ENCODE assay signal across 24 cellular contexts in the genomic region with DNA sequence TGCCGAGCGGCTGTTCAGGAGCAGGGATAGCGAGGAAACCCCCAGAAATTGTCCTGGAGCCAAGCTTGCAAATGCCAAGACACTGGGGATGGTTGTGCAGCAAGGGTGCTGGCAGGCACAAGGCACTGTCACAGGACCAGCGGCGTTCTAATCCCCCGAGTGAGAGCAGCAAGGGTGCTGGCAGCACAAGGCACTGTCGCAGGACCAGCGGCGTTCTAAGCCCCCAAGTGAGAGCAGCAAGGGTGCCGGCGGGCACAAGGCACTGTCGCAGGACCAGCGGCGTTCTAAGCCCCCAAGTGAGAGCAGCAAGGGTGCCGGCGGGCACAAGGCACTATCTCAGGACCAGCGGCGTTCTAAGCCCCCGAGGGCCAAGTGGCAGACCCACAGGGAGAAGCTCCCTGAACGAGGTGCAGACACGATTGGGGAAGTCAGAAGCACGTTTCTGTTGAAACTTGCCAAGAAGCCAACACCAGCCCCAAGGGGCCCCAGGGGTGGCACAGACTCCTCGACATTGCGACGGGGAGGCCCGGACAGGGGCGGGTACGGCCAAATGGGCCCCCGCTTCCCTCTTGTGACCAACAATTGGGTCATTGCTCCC. TPM values are rescaled to one million over a fixed set of nuclear protein-coding genes. Genes with fewer than 3 reads are reported as not detected.
DNase-seq lines count a peak whose midpoint lies in the region; ATAC-seq and TF ChIP-seq lines count a peak whose summit lies in the region.
"Had no signal": no experiment of that assay in that cellular context is flagged by ENCODE, and none has a peak within 500 bp of the region (broad histone marks: within the 10 kb centered on the region; RNA-seq: fewer than 3 reads in every experiment).

No MANE protein-coding gene starts in this region.

- H3K27me3 Mint-ChIP-seq in endodermal cell (ENCODE audit: insufficient read depth): peaks cover 4% of the 10 kb centered on the region
- H3K27me3 Mint-ChIP-seq in type B pancreatic cell: peaks cover 16% of the 10 kb centered on the region

- DNase-seq in Kasumi-1 (lab: John Stamatoyannopoulos, UW) (peak; percentile 13), endodermal cell (peak; percentile 20), psoas muscle (peak in 1 of 2 donors; percentile 60), type B pancreatic cell (ENCODE audit: extremely low spot score, unreplicated experiment) (no peak), NCI-H2081 treated with DMSO at 0.1 percent for 48 hours (lab: John Stamatoyannopoulos, UW) (no peak), ACHN (no peak)
- DNase-seq: activated CD4-positive, CD25-positive, alpha-beta regulatory T cell; activated CD8-positive, alpha-beta T cell treated with anti-CD3 and anti-CD28 coated beads, Interleukin-2, amount 10 ng/mL, durations not matched to agents 7 days and 5 days; activated naive CD4-positive, alpha-beta T cell treated with anti-CD3 and anti-CD28 coated beads, Interleukin-2, amount 10 ng/mL, durations not matched to agents 7 days and 5 days; activated T-cell treated with anti-CD3 and anti-CD28 coated beads, Interleukin-2, amount 50 U/mL, for 48 hours; CD4-positive, alpha-beta memory T cell; erythroblast; foreskin melanocyte; left cardiac atrium; NCI-H1694; NCI-H748 treated with DMSO at 0.1 percent for 48 hours; PC-3 had no signal

- no peak overlapping the region for H3K9ac ChIP-seq in BLaER1
- H3K9ac ChIP-seq in endodermal cell (ENCODE audit: extremely low read depth, low read length, poor library complexity, severe bottlenecking): no peak overlapping the region
- H3K9ac ChIP-seq: GM23248 had no signal

- TF ChIP-seq CTCF in endodermal cell (conservative IDR thresholded peaks at IDR 0.05) (no peak), psoas muscle (IDR thresholded peaks at IDR 0.05) (no peak), type B pancreatic cell (conservative IDR thresholded peaks at IDR 0.05) (no peak)

- H3K4me3 Mint-ChIP-seq in endodermal cell: no peak overlapping the region
- no peak overlapping the region for H3K4me3 Mint-ChIP-seq in type B pancreatic cell
- H3K4me3 Mint-ChIP-seq: activated CD8-positive, alpha-beta T cell treated with anti-CD3 and anti-CD28 coated beads, Interleukin-2, amount 10 ng/mL, durations not matched to agents 7 days and 5 days; activated naive CD4-positive, alpha-beta T cell treated with anti-CD3 and anti-CD28 coated beads, Interleukin-2, amount 10 ng/mL, durations not matched to agents 7 days and 5 days; CD4-positive, alpha-beta memory T cell; neural crest cell; T-helper 2 cell treated with Interferon-gamma antibody and Interleukin-4, amounts not matched to agents 5 μg/mL and 100 μg/mL, for 36 hours had no signal

- peak overlapping the region; percentile 82 for H3K4me2 ChIP-seq in BLaER1

- H3K4me3 ChIP-seq in BLaER1: no peak overlapping the region
- H3K4me3 ChIP-seq in endodermal cell (ENCODE audit: low read length): no peak overlapping the region
- peak overlapping the region; percentile 18 for H3K4me3 ChIP-seq in psoas muscle
- H3K4me3 ChIP-seq: cardiac muscle cell, GM23248, prostate gland had no signal

- H3K27me3 ChIP-seq in BLaER1 (peaks cover 26% of the 10 kb centered on the region), endodermal cell (ENCODE audit: control insufficient read depth, insufficient read depth, low read length, poor library complexity, severe bottlenecking) (peaks cover 10% of the 10 kb centered on the region), psoas muscle (ENCODE audit: insufficient read depth in 3 of 3, low read length in 2 of 3) (no peaks in the 10 kb centered on the region)
- H3K27me3 ChIP-seq: cardiac muscle cell had no signal

- H3K9me3 ChIP-seq in BLaER1 (no peaks in the 10 kb centered on the region), endodermal cell (ENCODE audit: control insufficient read depth, low read length) (no peaks in the 10 kb centered on the region), psoas muscle (no peaks in the 10 kb centered on the region)
- H3K9me3 ChIP-seq: prostate gland had no signal

- no peaks in the 10 kb centered on the region for H3K4me1 Mint-ChIP-seq in endodermal cell
- peaks cover 12% of the 10 kb centered on the region for H3K4me1 Mint-ChIP-seq in type B pancreatic cell (ENCODE audit: unreplicated experiment)
- H3K4me1 Mint-ChIP-seq: activated naive CD4-positive, alpha-beta T cell treated with anti-CD3 and anti-CD28 coated beads, Interleukin-2, amount 10 ng/mL, durations not matched to agents 7 days and 5 days; CD4-positive, alpha-beta memory T cell had no signal

- no peaks in the 10 kb centered on the region for H3K36me3 ChIP-seq in BLaER1
- no peaks in the 10 kb centered on the region for H3K36me3 ChIP-seq in endodermal cell (ENCODE audit: control insufficient read depth, insufficient read depth, low read length)
- H3K36me3 ChIP-seq in psoas muscle (ENCODE audit: insufficient read depth in 1 of 2, low read depth in 1 of 2): no peaks in the 10 kb centered on the region
- H3K36me3 ChIP-seq: cardiac muscle cell, prostate gland had no signal

- 0 out of 2 replicates have a peak, but pooled peaks cover 6% of the 10 kb centered on the region for H4K20me1 ChIP-seq in BLaER1

- H3K36me3 Mint-ChIP-seq in endodermal cell (ENCODE audit: low read depth) (no peaks in the 10 kb centered on the region), type B pancreatic cell (no peaks in the 10 kb centered on the region)
- H3K36me3 Mint-ChIP-seq: activated naive CD4-positive, alpha-beta T cell treated with anti-CD3 and anti-CD28 coated beads, Interleukin-2, amount 10 ng/mL, durations not matched to agents 7 days and 5 days; CD4-positive, alpha-beta memory T cell had no signal

- WGBS in endodermal cell (ENCODE audit: insufficient coverage in 1 of 2, insufficient read length in 1 of 2), 2 experiments: 92 to 93% methylated on average over 15 to 29 of the region's 29 CpGs
- 54 to 69% (median 56%) methylated on average over 29 of the region's 29 CpGs for WGBS in psoas muscle, 3 donors

- no peak overlapping the region for H3K27ac Mint-ChIP-seq in endodermal cell
- H3K27ac Mint-ChIP-seq in type B pancreatic cell: no peak overlapping the region
- H3K27ac Mint-ChIP-seq: activated CD8-positive, alpha-beta T cell treated with anti-CD3 and anti-CD28 coated beads, Interleukin-2, amount 10 ng/mL, durations not matched to agents 7 days and 5 days; activated naive CD4-positive, alpha-beta T cell treated with anti-CD3 and anti-CD28 coated beads, Interleukin-2, amount 10 ng/mL, durations not matched to agents 7 days and 5 days; CD4-positive, alpha-beta memory T cell; T-helper 2 cell treated with Interferon-gamma antibody and Interleukin-4, amounts not matched to agents 5 μg/mL and 100 μg/mL, for 36 hours had no signal

- H3K9me3 Mint-ChIP-seq in endodermal cell (no peaks in the 10 kb centered on the region), type B pancreatic cell (no peaks in the 10 kb centered on the region)
- H3K9me3 Mint-ChIP-seq: activated naive CD4-positive, alpha-beta T cell treated with anti-CD3 and anti-CD28 coated beads, Interleukin-2, amount 10 ng/mL, durations not matched to agents 7 days and 5 days; neural crest cell; T-helper 2 cell treated with Interferon-gamma antibody and Interleukin-4, amounts not matched to agents 5 μg/mL and 100 μg/mL, for 36 hours had no signal

- in situ Hi-C loops in ACHN (cut with HindIII; ENCODE audit: low pct_ligation_motif_present, low pct_unique_long_range_greater_than_20kb, low sequenced_read_pairs): no loop called here

- no peak overlapping the region for H3K27ac ChIP-seq in BLaER1
- no peak overlapping the region for H3K27ac ChIP-seq in endodermal cell (ENCODE audit: low read depth, low read length)
- H3K27ac ChIP-seq in psoas muscle: peak overlapping the region; percentile 66
- H3K27ac ChIP-seq: cardiac muscle cell, GM23248, prostate gland had no signal

- peak; percentile 43 to 74 (median 62) for ATAC-seq in psoas muscle
- ATAC-seq in HG02588 (IDR thresholded peaks at IDR 0.05; ENCODE audit: unreplicated experiment): no peak
- ATAC-seq: activated CD8-positive, alpha-beta T cell treated with anti-CD3 and anti-CD28 coated beads, Interleukin-2, amount 10 ng/mL, durations not matched to agents 7 days and 5 days; PC-3 had no signal

- H3K4me1 ChIP-seq in BLaER1: peaks cover 51% of the 10 kb centered on the region
- no peaks in the 10 kb centered on the region for H3K4me1 ChIP-seq in endodermal cell (ENCODE audit: control insufficient read depth, insufficient read depth, low read length)
- H3K4me1 ChIP-seq in psoas muscle: peaks cover 40% of the 10 kb centered on the region
- H3K4me1 ChIP-seq: prostate gland had no signal

- intact Hi-C loops in psoas muscle (cut with DNase I): no loop called here

RNA-seq across cellular contexts. Expression of gene INPP5A, which starts 40.4 kb away (rescaled TPM):
- total RNA-seq in endodermal cell (10 to 100 TPM; 20.7 to 26.7 TPM), psoas muscle (10 to 100 TPM; 38.2 to 48.8 (median 42.2) TPM), type B pancreatic cell (ENCODE audit: low replicate concordance) (26.2 and 26.6 TPM in 2 replicates)
- polyA plus RNA-seq in endodermal cell (2013, experiment 1 of 2): 21.7 TPM
- polyA plus RNA-seq in endodermal cell (2013, experiment 2 of 2): 20.9 TPM
- polyA plus RNA-seq in psoas muscle: 10 to 100 TPM; 15.1 to 44.3 (median 29.5) TPM

Comparison
In these comparisons a context has a peak if more than half of its experiments do, and no peak if none do; other contexts are left out.
1. DNase-seq: peak in Kasumi-1 (2 of 2) and endodermal cell (single experiment); none in type B pancreatic cell (single experiment), NCI-H2081 treated with DMSO at 0.1 percent for 48 hours (single experiment) and ACHN (single experiment).